1 cellular context compared by ENCODE assay signal in the genomic region with DNA sequence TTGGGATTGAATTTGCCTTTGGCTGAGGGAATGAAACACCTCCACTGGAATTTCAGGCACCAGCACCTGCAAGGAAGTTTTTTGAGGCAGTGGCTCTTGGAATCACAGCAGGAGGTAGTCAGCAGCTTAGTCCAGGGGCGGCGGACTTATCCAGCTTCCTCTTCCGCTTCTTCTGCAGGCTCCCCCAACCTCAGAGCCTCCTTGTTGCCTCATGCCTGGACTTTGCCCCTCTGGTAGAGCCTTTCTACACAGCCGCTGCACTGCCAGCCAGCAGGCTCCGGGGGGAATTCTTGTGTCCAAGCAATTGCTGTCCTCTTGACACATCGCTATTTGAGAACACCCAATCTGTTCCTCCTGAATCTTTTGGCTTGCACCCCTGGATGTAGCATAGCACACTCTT.
A peak's percentile ranks its signal among the peaks of the same experiment; 100 is the strongest.
TF ChIP-seq lines count a peak whose summit lies in the region.

No MANE protein-coding gene starts in this region.

TF ChIP-seq in HepG2, 621 proteins besides CTCF, POLR2A, EP300 and RAD21 (continued from another document and continues in another):
- TF ChIP-seq, protein P1, sequence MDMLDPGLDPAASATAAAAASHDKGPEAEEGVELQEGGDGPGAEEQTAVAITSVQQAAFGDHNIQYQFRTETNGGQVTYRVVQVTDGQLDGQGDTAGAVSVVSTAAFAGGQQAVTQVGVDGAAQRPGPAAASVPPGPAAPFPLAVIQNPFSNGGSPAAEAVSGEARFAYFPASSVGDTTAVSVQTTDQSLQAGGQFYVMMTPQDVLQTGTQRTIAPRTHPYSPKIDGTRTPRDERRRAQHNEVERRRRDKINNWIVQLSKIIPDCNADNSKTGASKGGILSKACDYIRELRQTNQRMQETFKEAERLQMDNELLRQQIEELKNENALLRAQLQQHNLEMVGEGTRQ (IDR thresholded peaks at IDR 0.05; ENCODE audit: low read depth, low read length), result no peak
- TF ChIP-seq, protein P1 (CRISPR knock-in tag; IDR thresholded peaks at IDR 0.05; ENCODE audit: borderline replicate concordance), result no peak
- TF ChIP-seq ZBTB7A (CRISPR knock-in tag; IDR thresholded peaks at IDR 0.05) (no peak), ZNF12 (CRISPR knock-in tag; IDR thresholded peaks at IDR 0.05) (peak; percentile 76), BRD4 (CRISPR knock-in tag; IDR thresholded peaks at IDR 0.05) (no peak), FOXJ3 (CRISPR knock-in tag; IDR thresholded peaks at IDR 0.05; ENCODE audit: borderline replicate concordance) (peak; percentile 42; the same call in 1 of the 2 replicates), ZSCAN29 (CRISPR knock-in tag; conservative IDR thresholded peaks at IDR 0.05) (no peak), SRY (CRISPR knock-in tag; IDR thresholded peaks at IDR 0.05) (no peak), MEIS1 (CRISPR knock-in tag; IDR thresholded peaks at IDR 0.05; ENCODE audit: borderline replicate concordance) (no peak), FOXK2 (IDR thresholded peaks at IDR 0.05) (no peak), ZNF780A (CRISPR knock-in tag; IDR thresholded peaks at IDR 0.05) (peak; percentile 74; the same call in 1 of the 2 replicates), SKI (IDR thresholded peaks at IDR 0.05; ENCODE audit: partially characterized antibody) (no peak), ARID2 (CRISPR knock-in tag; IDR thresholded peaks at IDR 0.05; ENCODE audit: borderline replicate concordance) (no peak), CBX5 (CRISPR knock-in tag; IDR thresholded peaks at IDR 0.05; ENCODE audit: borderline replicate concordance) (peak; percentile 69; the same call in 1 of the 2 replicates), ZBTB1 (CRISPR knock-in tag; IDR thresholded peaks at IDR 0.05; ENCODE audit: borderline replicate concordance) (no peak), ZNF333 (CRISPR knock-in tag; IDR thresholded peaks at IDR 0.05; ENCODE audit: borderline replicate concordance) (no peak), CREM (IDR thresholded peaks at IDR 0.05) (peak; percentile 38; the same call in 1 of the 2 replicates), CREM (CRISPR knock-in tag; IDR thresholded peaks at IDR 0.05) (no peak), MXD4 (CRISPR knock-in tag; IDR thresholded peaks at IDR 0.05) (no peak), ZNF17 (CRISPR knock-in tag; IDR thresholded peaks at IDR 0.05) (no peak), ZNF782 (CRISPR knock-in tag; IDR thresholded peaks at IDR 0.05; ENCODE audit: borderline replicate concordance) (peak; percentile 59; the same call in 1 of the 2 replicates), ZNF253 (CRISPR knock-in tag; IDR thresholded peaks at IDR 0.05; ENCODE audit: borderline replicate concordance) (no peak), TAF1 (CRISPR knock-in tag; IDR thresholded peaks at IDR 0.05) (no peak; the same call in 1 of the 2 replicates), MATR3 (CRISPR knock-in tag; IDR thresholded peaks at IDR 0.05) (no peak), CREB1 (IDR thresholded peaks at IDR 0.05) (no peak), CREB1 (CRISPR knock-in tag; IDR thresholded peaks at IDR 0.05) (no peak), XRCC5 (optimal IDR thresholded peaks at IDR 0.05; ENCODE audit: low read length) (peak; percentile 85), FOXO1 (CRISPR knock-in tag; IDR thresholded peaks at IDR 0.05) (peak; percentile 51; the same call in 1 of the 2 replicates), ZNF510 (CRISPR knock-in tag; IDR thresholded peaks at IDR 0.05; ENCODE audit: low read depth) (0 out of 2 replicates have a peak, but pooled peaks have one; percentile 34), JARID2 (CRISPR knock-in tag; IDR thresholded peaks at IDR 0.05; ENCODE audit: insufficient replicate concordance) (no peak), FOXA3 (CRISPR knock-in tag; IDR thresholded peaks at IDR 0.05) (peak; percentile 66), TCF7L2 (IDR thresholded peaks at IDR 0.05; ENCODE audit: low read depth, low read length) (no peak), PHF20 (CRISPR knock-in tag; IDR thresholded peaks at IDR 0.05) (peak; percentile 41; the same call in 1 of the 2 replicates)
- TF ChIP-seq, protein P2, sequence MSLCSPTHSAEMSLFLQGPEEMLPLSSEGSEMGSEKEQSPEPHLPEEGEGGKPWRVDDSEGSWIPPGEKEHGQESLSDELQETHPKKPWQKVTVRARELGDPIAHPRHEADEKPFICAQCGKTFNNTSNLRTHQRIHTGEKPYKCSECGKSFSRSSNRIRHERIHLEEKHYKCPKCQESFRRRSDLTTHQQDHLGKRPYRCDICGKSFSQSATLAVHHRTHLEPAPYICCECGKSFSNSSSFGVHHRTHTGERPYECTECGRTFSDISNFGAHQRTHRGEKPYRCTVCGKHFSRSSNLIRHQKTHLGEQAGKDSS (CRISPR knock-in tag; IDR thresholded peaks at IDR 0.05; ENCODE audit: borderline replicate concordance, low read depth), result 0 out of 2 replicates have a peak, but pooled peaks have one; percentile 61
- TF ChIP-seq, protein P3, sequence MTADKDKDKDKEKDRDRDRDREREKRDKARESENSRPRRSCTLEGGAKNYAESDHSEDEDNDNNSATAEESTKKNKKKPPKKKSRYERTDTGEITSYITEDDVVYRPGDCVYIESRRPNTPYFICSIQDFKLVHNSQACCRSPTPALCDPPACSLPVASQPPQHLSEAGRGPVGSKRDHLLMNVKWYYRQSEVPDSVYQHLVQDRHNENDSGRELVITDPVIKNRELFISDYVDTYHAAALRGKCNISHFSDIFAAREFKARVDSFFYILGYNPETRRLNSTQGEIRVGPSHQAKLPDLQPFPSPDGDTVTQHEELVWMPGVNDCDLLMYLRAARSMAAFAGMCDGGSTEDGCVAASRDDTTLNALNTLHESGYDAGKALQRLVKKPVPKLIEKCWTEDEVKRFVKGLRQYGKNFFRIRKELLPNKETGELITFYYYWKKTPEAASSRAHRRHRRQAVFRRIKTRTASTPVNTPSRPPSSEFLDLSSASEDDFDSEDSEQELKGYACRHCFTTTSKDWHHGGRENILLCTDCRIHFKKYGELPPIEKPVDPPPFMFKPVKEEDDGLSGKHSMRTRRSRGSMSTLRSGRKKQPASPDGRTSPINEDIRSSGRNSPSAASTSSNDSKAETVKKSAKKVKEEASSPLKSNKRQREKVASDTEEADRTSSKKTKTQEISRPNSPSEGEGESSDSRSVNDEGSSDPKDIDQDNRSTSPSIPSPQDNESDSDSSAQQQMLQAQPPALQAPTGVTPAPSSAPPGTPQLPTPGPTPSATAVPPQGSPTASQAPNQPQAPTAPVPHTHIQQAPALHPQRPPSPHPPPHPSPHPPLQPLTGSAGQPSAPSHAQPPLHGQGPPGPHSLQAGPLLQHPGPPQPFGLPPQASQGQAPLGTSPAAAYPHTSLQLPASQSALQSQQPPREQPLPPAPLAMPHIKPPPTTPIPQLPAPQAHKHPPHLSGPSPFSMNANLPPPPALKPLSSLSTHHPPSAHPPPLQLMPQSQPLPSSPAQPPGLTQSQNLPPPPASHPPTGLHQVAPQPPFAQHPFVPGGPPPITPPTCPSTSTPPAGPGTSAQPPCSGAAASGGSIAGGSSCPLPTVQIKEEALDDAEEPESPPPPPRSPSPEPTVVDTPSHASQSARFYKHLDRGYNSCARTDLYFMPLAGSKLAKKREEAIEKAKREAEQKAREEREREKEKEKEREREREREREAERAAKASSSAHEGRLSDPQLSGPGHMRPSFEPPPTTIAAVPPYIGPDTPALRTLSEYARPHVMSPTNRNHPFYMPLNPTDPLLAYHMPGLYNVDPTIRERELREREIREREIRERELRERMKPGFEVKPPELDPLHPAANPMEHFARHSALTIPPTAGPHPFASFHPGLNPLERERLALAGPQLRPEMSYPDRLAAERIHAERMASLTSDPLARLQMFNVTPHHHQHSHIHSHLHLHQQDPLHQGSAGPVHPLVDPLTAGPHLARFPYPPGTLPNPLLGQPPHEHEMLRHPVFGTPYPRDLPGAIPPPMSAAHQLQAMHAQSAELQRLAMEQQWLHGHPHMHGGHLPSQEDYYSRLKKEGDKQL (CRISPR knock-in tag; IDR thresholded peaks at IDR 0.05; ENCODE audit: low read depth), result no peak
- TF ChIP-seq, protein P4, sequence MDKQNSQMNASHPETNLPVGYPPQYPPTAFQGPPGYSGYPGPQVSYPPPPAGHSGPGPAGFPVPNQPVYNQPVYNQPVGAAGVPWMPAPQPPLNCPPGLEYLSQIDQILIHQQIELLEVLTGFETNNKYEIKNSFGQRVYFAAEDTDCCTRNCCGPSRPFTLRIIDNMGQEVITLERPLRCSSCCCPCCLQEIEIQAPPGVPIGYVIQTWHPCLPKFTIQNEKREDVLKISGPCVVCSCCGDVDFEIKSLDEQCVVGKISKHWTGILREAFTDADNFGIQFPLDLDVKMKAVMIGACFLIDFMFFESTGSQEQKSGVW (CRISPR knock-in tag; IDR thresholded peaks at IDR 0.05; ENCODE audit: borderline replicate concordance), result no peak
- TF ChIP-seq, protein P5, sequence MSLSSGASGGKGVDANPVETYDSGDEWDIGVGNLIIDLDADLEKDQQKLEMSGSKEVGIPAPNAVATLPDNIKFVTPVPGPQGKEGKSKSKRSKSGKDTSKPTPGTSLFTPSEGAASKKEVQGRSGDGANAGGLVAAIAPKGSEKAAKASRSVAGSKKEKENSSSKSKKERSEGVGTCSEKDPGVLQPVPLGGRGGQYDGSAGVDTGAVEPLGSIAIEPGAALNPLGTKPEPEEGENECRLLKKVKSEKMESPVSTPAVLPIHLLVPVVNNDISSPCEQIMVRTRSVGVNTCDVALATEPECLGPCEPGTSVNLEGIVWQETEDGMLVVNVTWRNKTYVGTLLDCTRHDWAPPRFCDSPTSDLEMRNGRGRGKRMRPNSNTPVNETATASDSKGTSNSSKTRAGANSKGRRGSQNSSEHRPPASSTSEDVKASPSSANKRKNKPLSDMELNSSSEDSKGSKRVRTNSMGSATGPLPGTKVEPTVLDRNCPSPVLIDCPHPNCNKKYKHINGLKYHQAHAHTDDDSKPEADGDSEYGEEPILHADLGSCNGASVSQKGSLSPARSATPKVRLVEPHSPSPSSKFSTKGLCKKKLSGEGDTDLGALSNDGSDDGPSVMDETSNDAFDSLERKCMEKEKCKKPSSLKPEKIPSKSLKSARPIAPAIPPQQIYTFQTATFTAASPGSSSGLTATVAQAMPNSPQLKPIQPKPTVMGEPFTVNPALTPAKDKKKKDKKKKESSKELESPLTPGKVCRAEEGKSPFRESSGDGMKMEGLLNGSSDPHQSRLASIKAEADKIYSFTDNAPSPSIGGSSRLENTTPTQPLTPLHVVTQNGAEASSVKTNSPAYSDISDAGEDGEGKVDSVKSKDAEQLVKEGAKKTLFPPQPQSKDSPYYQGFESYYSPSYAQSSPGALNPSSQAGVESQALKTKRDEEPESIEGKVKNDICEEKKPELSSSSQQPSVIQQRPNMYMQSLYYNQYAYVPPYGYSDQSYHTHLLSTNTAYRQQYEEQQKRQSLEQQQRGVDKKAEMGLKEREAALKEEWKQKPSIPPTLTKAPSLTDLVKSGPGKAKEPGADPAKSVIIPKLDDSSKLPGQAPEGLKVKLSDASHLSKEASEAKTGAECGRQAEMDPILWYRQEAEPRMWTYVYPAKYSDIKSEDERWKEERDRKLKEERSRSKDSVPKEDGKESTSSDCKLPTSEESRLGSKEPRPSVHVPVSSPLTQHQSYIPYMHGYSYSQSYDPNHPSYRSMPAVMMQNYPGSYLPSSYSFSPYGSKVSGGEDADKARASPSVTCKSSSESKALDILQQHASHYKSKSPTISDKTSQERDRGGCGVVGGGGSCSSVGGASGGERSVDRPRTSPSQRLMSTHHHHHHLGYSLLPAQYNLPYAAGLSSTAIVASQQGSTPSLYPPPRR (CRISPR knock-in tag; IDR thresholded peaks at IDR 0.05; ENCODE audit: borderline replicate concordance), result 0 out of 2 replicates have a peak, but pooled peaks have one; percentile 51
- TF ChIP-seq, protein P6, sequence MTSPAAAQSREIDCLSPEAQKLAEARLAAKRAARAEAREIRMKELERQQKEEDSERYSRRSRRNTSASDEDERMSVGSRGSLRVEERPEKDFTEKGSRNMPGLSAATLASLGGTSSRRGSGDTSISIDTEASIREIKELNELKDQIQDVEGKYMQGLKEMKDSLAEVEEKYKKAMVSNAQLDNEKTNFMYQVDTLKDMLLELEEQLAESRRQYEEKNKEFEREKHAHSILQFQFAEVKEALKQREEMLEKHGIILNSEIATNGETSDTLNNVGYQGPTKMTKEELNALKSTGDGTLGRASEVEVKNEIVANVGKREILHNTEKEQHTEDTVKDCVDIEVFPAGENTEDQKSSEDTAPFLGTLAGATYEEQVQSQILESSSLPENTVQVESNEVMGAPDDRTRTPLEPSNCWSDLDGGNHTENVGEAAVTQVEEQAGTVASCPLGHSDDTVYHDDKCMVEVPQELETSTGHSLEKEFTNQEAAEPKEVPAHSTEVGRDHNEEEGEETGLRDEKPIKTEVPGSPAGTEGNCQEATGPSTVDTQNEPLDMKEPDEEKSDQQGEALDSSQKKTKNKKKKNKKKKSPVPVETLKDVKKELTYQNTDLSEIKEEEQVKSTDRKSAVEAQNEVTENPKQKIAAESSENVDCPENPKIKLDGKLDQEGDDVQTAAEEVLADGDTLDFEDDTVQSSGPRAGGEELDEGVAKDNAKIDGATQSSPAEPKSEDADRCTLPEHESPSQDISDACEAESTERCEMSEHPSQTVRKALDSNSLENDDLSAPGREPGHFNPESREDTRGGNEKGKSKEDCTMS (CRISPR knock-in tag; conservative IDR thresholded peaks at IDR 0.05), result no peak
- TF ChIP-seq, protein P7, sequence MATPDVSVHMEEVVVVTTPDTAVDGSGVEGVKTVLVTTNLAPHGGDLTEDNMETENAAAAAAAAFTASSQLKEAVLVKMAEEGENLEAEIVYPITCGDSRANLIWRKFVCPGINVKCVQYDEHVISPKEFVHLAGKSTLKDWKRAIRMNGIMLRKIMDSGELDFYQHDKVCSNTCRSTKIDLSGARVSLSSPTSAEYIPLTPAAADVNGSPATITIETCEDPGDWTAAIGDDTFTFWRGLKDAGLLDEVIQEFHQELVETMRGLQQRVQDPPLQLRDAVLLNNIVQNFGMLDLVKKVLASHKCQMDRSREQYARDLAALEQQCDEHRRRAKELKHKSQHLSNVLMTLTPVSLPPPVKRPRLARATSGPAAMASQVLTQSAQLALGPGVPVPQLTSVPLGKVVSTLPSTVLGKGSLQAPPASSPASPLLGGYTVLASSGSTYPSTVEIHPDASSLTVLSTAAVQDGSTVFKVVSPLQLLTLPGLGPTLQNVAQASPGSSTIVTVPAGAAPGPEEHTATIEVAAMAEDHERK (CRISPR knock-in tag; IDR thresholded peaks at IDR 0.05; ENCODE audit: low read depth), result no peak
- TF ChIP-seq, protein P8, sequence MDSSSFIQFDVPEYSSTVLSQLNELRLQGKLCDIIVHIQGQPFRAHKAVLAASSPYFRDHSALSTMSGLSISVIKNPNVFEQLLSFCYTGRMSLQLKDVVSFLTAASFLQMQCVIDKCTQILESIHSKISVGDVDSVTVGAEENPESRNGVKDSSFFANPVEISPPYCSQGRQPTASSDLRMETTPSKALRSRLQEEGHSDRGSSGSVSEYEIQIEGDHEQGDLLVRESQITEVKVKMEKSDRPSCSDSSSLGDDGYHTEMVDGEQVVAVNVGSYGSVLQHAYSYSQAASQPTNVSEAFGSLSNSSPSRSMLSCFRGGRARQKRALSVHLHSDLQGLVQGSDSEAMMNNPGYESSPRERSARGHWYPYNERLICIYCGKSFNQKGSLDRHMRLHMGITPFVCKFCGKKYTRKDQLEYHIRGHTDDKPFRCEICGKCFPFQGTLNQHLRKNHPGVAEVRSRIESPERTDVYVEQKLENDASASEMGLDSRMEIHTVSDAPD (CRISPR knock-in tag; IDR thresholded peaks at IDR 0.05), result no peak
